1 cellular context compared by ENCODE assay signal in the genomic region with DNA sequence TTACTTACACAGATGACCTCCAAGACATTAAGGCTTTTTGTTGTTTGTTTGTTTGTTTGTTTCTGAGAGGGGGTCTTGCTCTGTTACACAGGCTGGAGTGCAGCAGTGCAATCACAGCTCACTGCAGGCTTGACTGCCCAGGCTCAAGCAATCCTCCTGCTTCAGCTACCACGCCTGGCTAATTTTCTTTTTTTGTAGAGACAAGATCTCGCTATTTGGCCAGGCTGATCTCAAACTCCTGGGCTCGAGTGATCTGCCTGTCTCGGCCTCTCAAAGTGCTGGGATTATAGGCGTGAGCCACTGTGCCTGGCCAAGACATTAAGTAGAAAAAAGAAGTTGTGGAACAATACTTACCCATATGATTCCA.
TF ChIP-seq lines count a peak whose summit lies in the region.

No MANE protein-coding gene starts in this region.

TF ChIP-seq in IMR-90, 13 proteins besides CTCF, POLR2A, EP300 and RAD21 (continued from another document):
- TF ChIP-seq CHD1 (IDR thresholded peaks at IDR 0.05; ENCODE audit: low read depth, low read length) (no peak), RCOR1 (IDR thresholded peaks at IDR 0.05; ENCODE audit: insufficient replicate concordance, low read length) (no peak), NFE2L2 (IDR thresholded peaks at IDR 0.05; ENCODE audit: low read depth, low read length) (no peak)
- TF ChIP-seq, protein P1, sequence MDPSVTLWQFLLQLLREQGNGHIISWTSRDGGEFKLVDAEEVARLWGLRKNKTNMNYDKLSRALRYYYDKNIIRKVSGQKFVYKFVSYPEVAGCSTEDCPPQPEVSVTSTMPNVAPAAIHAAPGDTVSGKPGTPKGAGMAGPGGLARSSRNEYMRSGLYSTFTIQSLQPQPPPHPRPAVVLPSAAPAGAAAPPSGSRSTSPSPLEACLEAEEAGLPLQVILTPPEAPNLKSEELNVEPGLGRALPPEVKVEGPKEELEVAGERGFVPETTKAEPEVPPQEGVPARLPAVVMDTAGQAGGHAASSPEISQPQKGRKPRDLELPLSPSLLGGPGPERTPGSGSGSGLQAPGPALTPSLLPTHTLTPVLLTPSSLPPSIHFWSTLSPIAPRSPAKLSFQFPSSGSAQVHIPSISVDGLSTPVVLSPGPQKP (IDR thresholded peaks at IDR 0.05; ENCODE audit: borderline replicate concordance, low read depth, low read length) = no peak
